15 cellular contexts compared by ENCODE assay signal in the genomic region with DNA sequence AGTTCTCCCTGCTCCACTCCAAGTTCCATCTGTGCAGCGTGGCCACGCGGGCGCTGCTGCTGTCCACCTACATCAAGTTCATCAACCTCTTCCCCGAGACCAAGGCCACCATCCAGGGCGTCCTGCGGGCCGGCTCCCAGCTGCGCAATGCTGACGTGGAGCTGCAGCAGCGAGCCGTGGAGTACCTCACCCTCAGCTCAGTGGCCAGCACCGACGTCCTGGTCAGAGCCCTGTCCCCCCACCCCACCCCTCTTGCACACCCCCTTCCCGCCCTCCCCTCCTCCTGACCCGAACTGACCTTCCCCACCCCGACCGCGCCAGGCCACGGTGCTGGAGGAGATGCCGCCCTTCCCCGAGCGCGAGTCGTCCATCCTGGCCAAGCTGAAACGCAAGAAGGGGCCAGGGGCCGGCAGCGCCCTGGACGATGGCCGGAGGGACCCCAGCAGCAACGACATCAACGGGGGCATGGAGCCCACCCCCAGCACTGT. TPM values are rescaled to one million over a fixed set of nuclear protein-coding genes. Genes with fewer than 3 reads are reported as not detected.
DNase-seq lines count a peak whose midpoint lies in the region; ATAC-seq, FAIRE-seq and TF ChIP-seq lines count a peak whose summit lies in the region.
"Had no signal": no experiment of that assay in that cellular context is flagged by ENCODE, and none has a peak within 500 bp of the region (broad histone marks: within the 10 kb centered on the region; RNA-seq: fewer than 3 reads in every experiment).

No MANE protein-coding gene starts in this region.

- peak in 1 of 2 donors; percentile 77 for TF ChIP-seq POLR2A in adrenal gland (IDR thresholded peaks at IDR 0.05)

- H3K27ac ChIP-seq in adrenal gland: peak overlapping the region; percentile 76 to 97 (median 92)
- no peak overlapping the region for H3K27ac ChIP-seq in osteoblast (ENCODE audit: low read depth, low read length)
- H3K27ac ChIP-seq: HL-60, SJSA1 had no signal

- POLR2A ChIA-PET in AG04449 (lab: Yijun Ruan, JAX): no interaction called here

- H3K4me3 ChIP-seq in AG04449 (ENCODE audit: low read depth, low read length) (peak overlapping the region; percentile 59), adrenal gland (peak overlapping the region in 2 of 4 donors; percentile 34 to 67), foreskin fibroblast (ENCODE audit: low read depth in 1 of 2, low read length in 2 of 2) (peak overlapping the region; percentile 13 to 60), osteoblast (ENCODE audit: insufficient read depth, low read length) (no peak overlapping the region)
- H3K4me3 ChIP-seq: SJSA1 had no signal

- TF ChIP-seq CTCF in AG04449 (IDR thresholded peaks at IDR 0.05; ENCODE audit: insufficient read depth, low read length, missing control alignments): no peak
- TF ChIP-seq CTCF in adrenal gland (IDR thresholded peaks at IDR 0.05): no peak
- TF ChIP-seq CTCF in foreskin fibroblast (IDR thresholded peaks at IDR 0.05; ENCODE audit: low read depth, low read length): no peak
- no peak for TF ChIP-seq CTCF in osteoblast (IDR thresholded peaks at IDR 0.05; ENCODE audit: extremely low read depth, low read depth, low read length)

- peaks cover 0 to 71% of the 10 kb centered on the region in 2 donors for H3K36me3 ChIP-seq in adrenal gland (replicated peaks in 1 of 2)
- peaks cover 70% of the 10 kb centered on the region for H3K36me3 ChIP-seq in osteoblast (ENCODE audit: insufficient read depth, low read length)

- peak overlapping the region; percentile 66 for H3K4me2 ChIP-seq in osteoblast (ENCODE audit: insufficient read depth, low read length)

- peaks cover 1% of the 10 kb centered on the region for H3K79me2 ChIP-seq in osteoblast (ENCODE audit: insufficient read depth, low read length)

- H3K27me3 ChIP-seq in adrenal gland: no peaks in the 10 kb centered on the region
- H3K27me3 ChIP-seq in osteoblast (ENCODE audit: insufficient read depth, low read length): no peaks in the 10 kb centered on the region
- H3K27me3 ChIP-seq: SJSA1 had no signal

- H3K9me3 ChIP-seq in adrenal gland (replicated peaks in 1 of 3) (no peaks in the 10 kb centered on the region), osteoblast (ENCODE audit: low read depth, low read length) (no peaks in the 10 kb centered on the region)
- H3K9me3 ChIP-seq: SJSA1 had no signal

- H3K4me1 ChIP-seq in adrenal gland (replicated peaks in 1 of 2): peaks cover 12 to 16% of the 10 kb centered on the region in 2 donors
- peaks cover 3% of the 10 kb centered on the region for H3K4me1 ChIP-seq in osteoblast (ENCODE audit: insufficient read depth, low read length)
- H3K4me1 ChIP-seq: SJSA1 had no signal

- no peak for FAIRE-seq in HTR-8/SVneo (lab: Jason Lieb, UNC)
- FAIRE-seq: GM18507 had no signal

- DNase-seq in AG04449 (ENCODE audit: low read depth, low spot score) (no peak), adrenal gland (peak; percentile 88 to 97 (median 92)), foreskin fibroblast (no peak), osteoblast (ENCODE audit: insufficient read length, low spot score, missing footprints) (no peak), NCI-H1092 treated with DMSO at 0.1 percent for 48 hours (lab: John Stamatoyannopoulos, UW) (no peak), HTR-8/SVneo (ENCODE audit: insufficient read length, low spot score) (no peak), activated gamma-delta T cell treated with Interleukin-2 at 50 U/mL for 16 hours (no peak)
- DNase-seq: activated B cell treated with CpG ODN at 0.5 μM for 24 hours; activated T-cell treated with anti-CD3 and anti-CD28 coated beads, Interleukin-2, amount 50 U/mL, for 4 hours; NCI-H526 treated with DMSO at 0.1 percent for 48 hours had no signal

- no peak overlapping the region for H2AFZ ChIP-seq in osteoblast (ENCODE audit: low read length)

- CTCF ChIA-PET in AG04449 (lab: Yijun Ruan, JAX): no interaction called here

- WGBS in adrenal gland, 4 donors: 38 to 61% (median 44%) methylated on average over 10 to 32 of the region's 32 CpGs

- intact Hi-C loops in adrenal gland (cut with DNase I): loop anchor here in 1 of 2 donors (10.0 kb wide), 1 partner anchor 47 kb away; no protein-coding TSS in a partner anchor

- ATAC-seq in HG02938 (IDR thresholded peaks at IDR 0.05; ENCODE audit: unreplicated experiment): no peak
- ATAC-seq: activated T-cell treated with anti-CD3 and anti-CD28 coated beads, Interleukin-2, amount 50 U/mL, for 4 hours had no signal

- peaks cover 8% of the 10 kb centered on the region for H4K20me1 ChIP-seq in osteoblast (ENCODE audit: insufficient read depth, low read length)

RNA-seq across cellular contexts. Expression of a gene that starts 11.6 kb away (rescaled TPM):
- total RNA-seq in adrenal gland: 10 to 100 TPM; 22.0 to 72.5 (median 45.7) TPM
- polyA plus RNA-seq in adrenal gland: 10 to 100 TPM in 2 of 3 donors, 1 to 10 TPM in 1; 7.6 to 62.0 (median 47.7) TPM
- total RNA-seq in osteoblast: 18.6 and 29.7 TPM in 2 replicates

RNA-seq across cellular contexts. Expression of a gene that starts 16.6 kb away (rescaled TPM):
- total RNA-seq in adrenal gland (100 to 1,000 TPM in 5 of 8 donors, 10 to 100 TPM in 3; 78.3 to 211 (median 107) TPM), osteoblast (19.5 and 20.9 TPM in 2 replicates)
- polyA plus RNA-seq in adrenal gland: 100 to 1,000 TPM in 2 of 3 donors, 10 to 100 TPM in 1; 71.2 to 457 (median 299) TPM

RNA-seq across cellular contexts. Expression of a gene that starts 34.6 kb away (rescaled TPM):
- total RNA-seq in adrenal gland: 100 to 1,000 TPM; 199 to 455 (median 265) TPM
- polyA plus RNA-seq in adrenal gland: 100 to 1,000 TPM in 1 of 3 donors, 10 to 100 TPM in 2; 71.5 to 131 (median 90.3) TPM
- 93.1 and 98.1 TPM in 2 replicates for total RNA-seq in osteoblast

RNA-seq across cellular contexts. Expression of a gene that starts 38.3 kb away (rescaled TPM):
- total RNA-seq in adrenal gland (under 1 TPM in 4 of 8 donors, not detected in 4; 0.14 to 0.47 (median 0.35) TPM), osteoblast (not detected in 2 replicates)
- 1 to 10 TPM in 1 of 3 donors, under 1 TPM in 1, not detected in 1; 0.94 to 1.7 TPM for polyA plus RNA-seq in adrenal gland
- total RNA-seq: osteocyte, SJSA1 had no signal

RNA-seq across cellular contexts. Expression of a gene that starts 49.5 kb away (rescaled TPM):
- total RNA-seq in adrenal gland: 100 to 1,000 TPM; 163 to 568 (median 275) TPM
- polyA plus RNA-seq in adrenal gland: 100 to 1,000 TPM in 2 of 3 donors, 10 to 100 TPM in 1; 78.7 to 620 (median 409) TPM
- total RNA-seq in osteoblast: 39.4 and 43.3 TPM in 2 replicates

Comparison
In these comparisons a context has a peak if more than half of its experiments do, and no peak if none do; other contexts are left out.
1. DNase-seq: peak in adrenal gland (7 of 7); none in AG04449 (single experiment), foreskin fibroblast (0 of 2), osteoblast (single experiment), NCI-H1092 treated with DMSO at 0.1 percent for 48 hours (single experiment), HTR-8/SVneo (single experiment) and activated gamma-delta T cell treated with Interleukin-2 at 50 U/mL for 16 hours (single experiment).